ENCODE assay signal across 29 cellular contexts in genomic region chr14:81728447-81728846, GRCh38.
"Had no signal": no experiment of that assay in that cellular context is flagged by ENCODE, and none has a peak within 500 bp of the region (broad histone marks: within the 10 kb centered on the region; RNA-seq: fewer than 3 reads in every experiment).

No MANE protein-coding gene starts in this region.

- H3K4me1 Mint-ChIP-seq: naive thymus-derived CD8-positive, alpha-beta T cell; neural crest cell; stimulated activated memory B cell treated with anti-CD40 and anti-IgM and Interleukin-4, amounts not matched to agents 10 μg/mL and 1 μg/mL and 100 μg/mL, for 72 hours; stimulated activated naive CD8-positive, alpha-beta T cell treated with anti-CD3 and anti-CD28 coated beads, Interleukin-15, amount 100 ng/mL, for 72 hours had no signal

- H3K9me3 ChIP-seq: left lung, lower lobe of right lung, pancreas, prostate gland, spleen, tibial nerve, uterus had no signal

- H3K27ac ChIP-seq: left lung, lower lobe of right lung, pancreas, prostate gland, skin epidermis, spleen, tibial nerve, uterus had no signal

- H3K36me3 Mint-ChIP-seq: naive thymus-derived CD8-positive, alpha-beta T cell; stimulated activated memory B cell treated with anti-CD40 and anti-IgM and Interleukin-4, amounts not matched to agents 10 μg/mL and 1 μg/mL and 100 μg/mL, for 72 hours; type B pancreatic cell had no signal

- H3K27me3 Mint-ChIP-seq: naive thymus-derived CD8-positive, alpha-beta T cell; stimulated activated memory B cell treated with anti-CD40 and anti-IgM and Interleukin-4, amounts not matched to agents 10 μg/mL and 1 μg/mL and 100 μg/mL, for 72 hours; stimulated activated naive CD8-positive, alpha-beta T cell treated with anti-CD3 and anti-CD28 coated beads, Interleukin-15, amount 100 ng/mL, for 72 hours had no signal

- H3K4me3 ChIP-seq: left lung, lower lobe of right lung, pancreas, prostate gland, skin epidermis, spleen, tibial nerve, uterus had no signal

- H3K4me1 ChIP-seq: left lung, lower lobe of right lung, prostate gland, spleen, uterus had no signal

- H3K36me3 ChIP-seq: left lung, lower lobe of right lung, pancreas, prostate gland, spleen, tibial nerve, uterus had no signal

- ATAC-seq: left colon; left lung; lower lobe of right lung; naive thymus-derived CD8-positive, alpha-beta T cell; pancreas; right cardiac atrium; sciatic nerve; stimulated activated memory B cell treated with anti-CD40 and anti-IgM and Interleukin-4, amounts not matched to agents 10 μg/mL and 1 μg/mL and 100 μg/mL, for 72 hours; stimulated activated naive CD8-positive, alpha-beta T cell treated with anti-CD3 and anti-CD28 coated beads, Interleukin-15, amount 100 ng/mL, for 72 hours had no signal

- H3K27me3 ChIP-seq: left lung, pancreas, spleen, tibial nerve, uterus had no signal

- H3K9me3 Mint-ChIP-seq: neural crest cell; stimulated activated memory B cell treated with anti-CD40 and anti-IgM and Interleukin-4, amounts not matched to agents 10 μg/mL and 1 μg/mL and 100 μg/mL, for 72 hours; stimulated activated naive CD8-positive, alpha-beta T cell treated with anti-CD3 and anti-CD28 coated beads, Interleukin-15, amount 100 ng/mL, for 72 hours; type B pancreatic cell had no signal

- H3K4me3 Mint-ChIP-seq: naive thymus-derived CD8-positive, alpha-beta T cell; nephron; neural crest cell; stimulated activated memory B cell treated with anti-CD40 and anti-IgM and Interleukin-4, amounts not matched to agents 10 μg/mL and 1 μg/mL and 100 μg/mL, for 72 hours; stimulated activated naive CD8-positive, alpha-beta T cell treated with anti-CD3 and anti-CD28 coated beads, Interleukin-15, amount 100 ng/mL, for 72 hours; type B pancreatic cell had no signal

- H3K27ac Mint-ChIP-seq: naive thymus-derived CD8-positive, alpha-beta T cell; stimulated activated memory B cell treated with anti-CD40 and anti-IgM and Interleukin-4, amounts not matched to agents 10 μg/mL and 1 μg/mL and 100 μg/mL, for 72 hours; stimulated activated naive CD8-positive, alpha-beta T cell treated with anti-CD3 and anti-CD28 coated beads, Interleukin-15, amount 100 ng/mL, for 72 hours; type B pancreatic cell had no signal

- DNase-seq: islet precursor cell; left colon; left lung; lower lobe of right lung; mammary epithelial cell; mesenchymal stem cell; naive thymus-derived CD8-positive, alpha-beta T cell; nucleus accumbens; pancreas; posterior cingulate gyrus; retina; right cardiac atrium; spleen; stimulated activated CD4-positive, alpha-beta T cell treated with anti-CD3 and anti-CD28 coated beads, Interleukin-1b, Interleukin-23, amount 100 ng/mL, for 48 hours; stimulated activated CD4-positive, alpha-beta T cell treated with anti-CD3 and anti-CD28 coated beads, Interleukin-2, amount 100 ng/mL, for 48 hours; stimulated activated CD4-positive, alpha-beta T cell treated with anti-CD3 and anti-CD28 coated beads, Interleukin-4, amount 100 ng/mL, for 4 hours; stimulated activated CD8-positive, alpha-beta memory T cell treated with anti-CD3 and anti-CD28 coated beads, Interleukin-4, amount 100 ng/mL, for 48 hours; stimulated activated naive CD4-positive, alpha-beta T cell treated with Interleukin-2 at 50 U/mL for 16 hours; stimulated activated naive CD8-positive, alpha-beta T cell treated with anti-CD3 and anti-CD28 coated beads, Interleukin-15, amount 100 ng/mL, for 72 hours; substantia nigra; uterus had no signal
